ENCODE assay signal across 26 cellular contexts in genomic region chr6:34642427-34642826, GRCh38.
"Had no signal": no experiment of that assay in that cellular context is flagged by ENCODE, and none has a peak within 500 bp of the region (broad histone marks: within the 10 kb centered on the region; RNA-seq: fewer than 3 reads in every experiment).

No MANE protein-coding gene starts in this region.

- H3K9me3 Mint-ChIP-seq: activated CD4-positive, alpha-beta memory T cell treated with anti-CD3 and anti-CD28 coated beads, Interleukin-2, amount 10 ng/mL, durations not matched to agents 7 days and 5 days; activated CD4-positive, alpha-beta T cell treated with anti-CD3 and anti-CD28 coated beads, Interleukin-2, amount 10 ng/mL, durations not matched to agents 7 days and 5 days; activated naive CD4-positive, alpha-beta T cell treated with anti-CD3 and anti-CD28 coated beads, Interleukin-2, amount 10 ng/mL, durations not matched to agents 7 days and 5 days; activated naive CD8-positive, alpha-beta T cell treated with anti-CD3 and anti-CD28 coated beads for 36 hours; activated naive CD8-positive, alpha-beta T cell treated with anti-CD3 and anti-CD28 coated beads, Interleukin-2, amount 50 U/mL, for 24 hours; activated T-cell treated with anti-CD3 and anti-CD28 coated beads, Interleukin-2, amount 50 U/mL, for 24 hours; activated T-cell treated with anti-CD3 and anti-CD28 coated beads, Interleukin-2, amount 50 U/mL, for 72 hours had no signal

- H3K4me3 Mint-ChIP-seq: activated CD4-positive, alpha-beta memory T cell treated with anti-CD3 and anti-CD28 coated beads, Interleukin-2, amount 10 ng/mL, durations not matched to agents 7 days and 5 days; activated CD4-positive, alpha-beta T cell treated with anti-CD3 and anti-CD28 coated beads, Interleukin-2, amount 10 ng/mL, durations not matched to agents 7 days and 5 days; activated naive CD4-positive, alpha-beta T cell treated with anti-CD3 and anti-CD28 coated beads, Interleukin-2, amount 10 ng/mL, durations not matched to agents 7 days and 5 days; activated naive CD8-positive, alpha-beta T cell treated with anti-CD3 and anti-CD28 coated beads for 36 hours; activated naive CD8-positive, alpha-beta T cell treated with anti-CD3 and anti-CD28 coated beads, Interleukin-2, amount 50 U/mL, for 24 hours; activated T-cell treated with anti-CD3 and anti-CD28 coated beads, Interleukin-2, amount 50 U/mL, for 24 hours; activated T-cell treated with anti-CD3 and anti-CD28 coated beads, Interleukin-2, amount 50 U/mL, for 72 hours had no signal

- DNase-seq: activated CD4-positive, alpha-beta memory T cell treated with anti-CD3 and anti-CD28 coated beads, Interleukin-2, amount 10 ng/mL, durations not matched to agents 7 days and 5 days; activated CD4-positive, alpha-beta T cell treated with anti-CD3 and anti-CD28 coated beads for 1 hour; activated CD4-positive, alpha-beta T cell treated with anti-CD3 and anti-CD28 coated beads for 4 hours; activated CD4-positive, alpha-beta T cell treated with anti-CD3 and anti-CD28 coated beads, Interleukin-2, amount 10 ng/mL, durations not matched to agents 7 days and 5 days; activated CD4-positive, alpha-beta T cell treated with anti-CD3 and anti-CD28 coated beads, Interleukin-2, amount 50 U/mL, for 4 hours; activated CD8-positive, alpha-beta memory T cell treated with anti-CD3 and anti-CD28 coated beads, Interleukin-2, amount 50 U/mL, for 48 hours; activated gamma-delta T cell; activated naive CD4-positive, alpha-beta T cell; activated naive CD4-positive, alpha-beta T cell treated with anti-CD3 and anti-CD28 coated beads, Interleukin-2, amount 10 ng/mL, durations not matched to agents 7 days and 5 days; activated naive CD8-positive, alpha-beta T cell treated with anti-CD3 and anti-CD28 coated beads for 36 hours; activated naive CD8-positive, alpha-beta T cell treated with anti-CD3 and anti-CD28 coated beads, Interleukin-2, amount 50 U/mL, for 24 hours; activated T-cell treated with anti-CD3 and anti-CD28 coated beads for 4 hours; activated T-cell treated with anti-CD3 and anti-CD28 coated beads, Interleukin-2, amount 50 U/mL, for 24 hours; activated T-cell treated with anti-CD3 and anti-CD28 coated beads, Interleukin-2, amount 50 U/mL, for 72 hours; adrenal gland; amygdala; aorta; body of pancreas; caudate nucleus; cerebellar nuclear complex; colonic mucosa; effector CD8-positive, alpha-beta T cell; foreskin fibroblast; head of caudate nucleus; T-helper 2 cell had no signal

- H3K27ac Mint-ChIP-seq: activated CD4-positive, alpha-beta memory T cell treated with anti-CD3 and anti-CD28 coated beads, Interleukin-2, amount 10 ng/mL, durations not matched to agents 7 days and 5 days; activated CD4-positive, alpha-beta T cell treated with anti-CD3 and anti-CD28 coated beads, Interleukin-2, amount 10 ng/mL, durations not matched to agents 7 days and 5 days; activated naive CD8-positive, alpha-beta T cell treated with anti-CD3 and anti-CD28 coated beads for 36 hours; activated naive CD8-positive, alpha-beta T cell treated with anti-CD3 and anti-CD28 coated beads, Interleukin-2, amount 50 U/mL, for 24 hours; activated T-cell treated with anti-CD3 and anti-CD28 coated beads, Interleukin-2, amount 50 U/mL, for 24 hours had no signal

- H3K27me3 Mint-ChIP-seq: activated CD4-positive, alpha-beta memory T cell treated with anti-CD3 and anti-CD28 coated beads, Interleukin-2, amount 10 ng/mL, durations not matched to agents 7 days and 5 days; activated CD4-positive, alpha-beta T cell treated with anti-CD3 and anti-CD28 coated beads, Interleukin-2, amount 10 ng/mL, durations not matched to agents 7 days and 5 days; activated naive CD4-positive, alpha-beta T cell treated with anti-CD3 and anti-CD28 coated beads, Interleukin-2, amount 10 ng/mL, durations not matched to agents 7 days and 5 days; activated naive CD8-positive, alpha-beta T cell treated with anti-CD3 and anti-CD28 coated beads for 36 hours; activated naive CD8-positive, alpha-beta T cell treated with anti-CD3 and anti-CD28 coated beads, Interleukin-2, amount 50 U/mL, for 24 hours; activated T-cell treated with anti-CD3 and anti-CD28 coated beads, Interleukin-2, amount 50 U/mL, for 24 hours had no signal

- H3K4me1 Mint-ChIP-seq: activated naive CD4-positive, alpha-beta T cell treated with anti-CD3 and anti-CD28 coated beads, Interleukin-2, amount 10 ng/mL, durations not matched to agents 7 days and 5 days had no signal

- ATAC-seq: activated naive CD8-positive, alpha-beta T cell treated with anti-CD3 and anti-CD28 coated beads, Interleukin-2, amount 50 U/mL, for 24 hours; activated T-cell treated with anti-CD3 and anti-CD28 coated beads, Interleukin-2, amount 50 U/mL, for 72 hours; body of pancreas; esophagus mucosa had no signal
